Comparison of ENCODE assay signal across 1 cellular context in the genomic region with DNA sequence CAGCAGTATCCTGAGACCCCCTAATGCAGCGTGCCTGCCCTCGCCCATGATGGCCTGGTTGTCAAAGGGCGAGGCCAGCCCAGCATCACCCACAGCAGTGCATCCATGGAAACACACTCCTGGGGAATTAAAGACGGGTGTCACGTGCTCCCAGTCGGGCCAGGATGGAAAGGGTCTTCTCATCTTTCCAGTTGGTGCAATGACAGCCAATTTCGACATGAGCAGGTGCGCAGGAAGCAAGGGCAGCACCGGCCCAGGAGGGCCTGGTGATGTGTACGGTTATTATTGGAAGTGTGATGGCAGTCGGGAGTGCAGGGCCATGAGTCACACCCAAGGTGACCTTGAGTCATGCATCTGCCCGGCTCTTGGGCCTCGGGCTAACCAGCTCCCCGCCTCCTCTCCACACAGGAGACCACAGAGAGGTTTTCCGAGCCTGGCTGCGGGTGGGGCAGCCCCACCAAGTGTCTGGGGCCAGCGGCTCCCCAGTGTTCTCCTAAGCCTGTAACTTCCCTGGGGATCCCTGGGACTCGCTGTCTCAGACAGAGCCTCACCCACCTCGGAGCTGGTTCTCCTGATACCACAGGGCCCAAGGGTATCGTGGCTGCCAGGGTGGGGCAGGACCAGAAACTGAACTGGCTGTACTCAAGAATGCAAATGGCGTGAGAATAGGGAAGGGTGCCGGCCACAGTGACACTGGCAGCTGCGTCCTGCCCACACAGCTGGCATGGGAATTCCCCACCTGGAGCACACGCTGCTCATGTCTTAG.
TF ChIP-seq lines count a peak whose summit lies in the region.

No MANE protein-coding gene starts in this region.

TF ChIP-seq in IMR-90, 13 proteins besides CTCF, POLR2A, EP300 and RAD21 (continued from another document):
- TF ChIP-seq MAFK (IDR thresholded peaks at IDR 0.05; ENCODE audit: low read depth, low read length): no peak
- no peak for TF ChIP-seq MAZ (IDR thresholded peaks at IDR 0.05; ENCODE audit: borderline replicate concordance, low read depth, low read length)
- TF ChIP-seq, protein P1, sequence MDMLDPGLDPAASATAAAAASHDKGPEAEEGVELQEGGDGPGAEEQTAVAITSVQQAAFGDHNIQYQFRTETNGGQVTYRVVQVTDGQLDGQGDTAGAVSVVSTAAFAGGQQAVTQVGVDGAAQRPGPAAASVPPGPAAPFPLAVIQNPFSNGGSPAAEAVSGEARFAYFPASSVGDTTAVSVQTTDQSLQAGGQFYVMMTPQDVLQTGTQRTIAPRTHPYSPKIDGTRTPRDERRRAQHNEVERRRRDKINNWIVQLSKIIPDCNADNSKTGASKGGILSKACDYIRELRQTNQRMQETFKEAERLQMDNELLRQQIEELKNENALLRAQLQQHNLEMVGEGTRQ (IDR thresholded peaks at IDR 0.05; ENCODE audit: low read depth, low read length): no peak
- no peak for TF ChIP-seq SMC3 (IDR thresholded peaks at IDR 0.05; ENCODE audit: low read depth, low read length)
